ENCODE assay signal across 1 cellular context in genomic region chr10:17075975-17076374, GRCh38.
TF ChIP-seq lines count a peak whose summit lies in the region.

No MANE protein-coding gene starts in this region.

TF ChIP-seq in neural cell, 6 proteins besides CTCF, POLR2A, EP300 and RAD21:
- no peak for TF ChIP-seq MXI1 (conservative IDR thresholded peaks at IDR 0.05; ENCODE audit: poor library complexity, severe bottlenecking)
- TF ChIP-seq SMC3 (conservative IDR thresholded peaks at IDR 0.05; ENCODE audit: poor library complexity): no peak
- TF ChIP-seq TAF1 (IDR thresholded peaks at IDR 0.05; ENCODE audit: low read depth): no peak
- no peak for TF ChIP-seq POLR2AphosphoS5 (IDR thresholded peaks at IDR 0.05)
- no peak for TF ChIP-seq EZH2 (IDR thresholded peaks at IDR 0.05; ENCODE audit: borderline replicate concordance, insufficient read depth, low read length, poor library complexity, severe bottlenecking)
- TF ChIP-seq, protein P1, sequence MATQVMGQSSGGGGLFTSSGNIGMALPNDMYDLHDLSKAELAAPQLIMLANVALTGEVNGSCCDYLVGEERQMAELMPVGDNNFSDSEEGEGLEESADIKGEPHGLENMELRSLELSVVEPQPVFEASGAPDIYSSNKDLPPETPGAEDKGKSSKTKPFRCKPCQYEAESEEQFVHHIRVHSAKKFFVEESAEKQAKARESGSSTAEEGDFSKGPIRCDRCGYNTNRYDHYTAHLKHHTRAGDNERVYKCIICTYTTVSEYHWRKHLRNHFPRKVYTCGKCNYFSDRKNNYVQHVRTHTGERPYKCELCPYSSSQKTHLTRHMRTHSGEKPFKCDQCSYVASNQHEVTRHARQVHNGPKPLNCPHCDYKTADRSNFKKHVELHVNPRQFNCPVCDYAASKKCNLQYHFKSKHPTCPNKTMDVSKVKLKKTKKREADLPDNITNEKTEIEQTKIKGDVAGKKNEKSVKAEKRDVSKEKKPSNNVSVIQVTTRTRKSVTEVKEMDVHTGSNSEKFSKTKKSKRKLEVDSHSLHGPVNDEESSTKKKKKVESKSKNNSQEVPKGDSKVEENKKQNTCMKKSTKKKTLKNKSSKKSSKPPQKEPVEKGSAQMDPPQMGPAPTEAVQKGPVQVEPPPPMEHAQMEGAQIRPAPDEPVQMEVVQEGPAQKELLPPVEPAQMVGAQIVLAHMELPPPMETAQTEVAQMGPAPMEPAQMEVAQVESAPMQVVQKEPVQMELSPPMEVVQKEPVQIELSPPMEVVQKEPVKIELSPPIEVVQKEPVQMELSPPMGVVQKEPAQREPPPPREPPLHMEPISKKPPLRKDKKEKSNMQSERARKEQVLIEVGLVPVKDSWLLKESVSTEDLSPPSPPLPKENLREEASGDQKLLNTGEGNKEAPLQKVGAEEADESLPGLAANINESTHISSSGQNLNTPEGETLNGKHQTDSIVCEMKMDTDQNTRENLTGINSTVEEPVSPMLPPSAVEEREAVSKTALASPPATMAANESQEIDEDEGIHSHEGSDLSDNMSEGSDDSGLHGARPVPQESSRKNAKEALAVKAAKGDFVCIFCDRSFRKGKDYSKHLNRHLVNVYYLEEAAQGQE (IDR thresholded peaks at IDR 0.05; ENCODE audit: borderline replicate concordance): no peak
